1 cellular context compared by ENCODE assay signal in the genomic region with DNA sequence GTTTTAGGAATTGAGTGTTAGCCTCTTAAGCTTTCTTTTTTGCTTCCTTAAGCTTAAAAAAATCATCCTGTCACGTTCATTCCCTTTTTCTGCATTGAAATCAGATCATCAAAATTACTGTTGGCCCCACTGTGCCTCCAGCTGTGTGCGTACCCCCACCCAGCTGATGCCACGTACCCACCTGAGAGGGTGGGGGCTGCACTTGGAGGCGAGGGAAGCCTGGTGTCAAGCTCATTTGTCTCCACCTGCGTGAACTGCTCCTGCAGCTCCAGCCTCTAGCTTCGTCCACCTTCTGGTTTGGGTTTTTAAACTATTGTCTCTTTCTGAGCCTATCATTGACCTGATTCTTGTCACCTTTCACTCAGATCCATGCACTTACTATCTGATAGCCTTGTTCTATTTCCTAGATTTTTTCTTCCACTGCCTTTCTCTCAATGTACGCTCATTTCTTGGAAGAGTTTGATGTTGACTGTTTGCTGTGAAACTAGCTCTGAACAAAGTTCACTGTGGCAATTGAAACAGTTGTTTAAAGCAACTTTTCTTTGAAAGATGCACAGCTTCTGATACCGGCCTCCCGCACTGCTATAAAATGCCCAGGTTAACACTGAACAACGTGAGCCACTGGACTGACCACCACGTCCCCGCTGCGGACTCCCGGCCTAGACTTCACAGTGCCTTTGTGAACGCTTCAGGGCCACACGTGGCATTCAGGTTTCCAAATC.
TF ChIP-seq lines count a peak whose summit lies in the region.

No MANE protein-coding gene starts in this region.

TF ChIP-seq in HepG2, 621 proteins besides CTCF, POLR2A, EP300 and RAD21 (continued from another document):
- TF ChIP-seq, protein P1, sequence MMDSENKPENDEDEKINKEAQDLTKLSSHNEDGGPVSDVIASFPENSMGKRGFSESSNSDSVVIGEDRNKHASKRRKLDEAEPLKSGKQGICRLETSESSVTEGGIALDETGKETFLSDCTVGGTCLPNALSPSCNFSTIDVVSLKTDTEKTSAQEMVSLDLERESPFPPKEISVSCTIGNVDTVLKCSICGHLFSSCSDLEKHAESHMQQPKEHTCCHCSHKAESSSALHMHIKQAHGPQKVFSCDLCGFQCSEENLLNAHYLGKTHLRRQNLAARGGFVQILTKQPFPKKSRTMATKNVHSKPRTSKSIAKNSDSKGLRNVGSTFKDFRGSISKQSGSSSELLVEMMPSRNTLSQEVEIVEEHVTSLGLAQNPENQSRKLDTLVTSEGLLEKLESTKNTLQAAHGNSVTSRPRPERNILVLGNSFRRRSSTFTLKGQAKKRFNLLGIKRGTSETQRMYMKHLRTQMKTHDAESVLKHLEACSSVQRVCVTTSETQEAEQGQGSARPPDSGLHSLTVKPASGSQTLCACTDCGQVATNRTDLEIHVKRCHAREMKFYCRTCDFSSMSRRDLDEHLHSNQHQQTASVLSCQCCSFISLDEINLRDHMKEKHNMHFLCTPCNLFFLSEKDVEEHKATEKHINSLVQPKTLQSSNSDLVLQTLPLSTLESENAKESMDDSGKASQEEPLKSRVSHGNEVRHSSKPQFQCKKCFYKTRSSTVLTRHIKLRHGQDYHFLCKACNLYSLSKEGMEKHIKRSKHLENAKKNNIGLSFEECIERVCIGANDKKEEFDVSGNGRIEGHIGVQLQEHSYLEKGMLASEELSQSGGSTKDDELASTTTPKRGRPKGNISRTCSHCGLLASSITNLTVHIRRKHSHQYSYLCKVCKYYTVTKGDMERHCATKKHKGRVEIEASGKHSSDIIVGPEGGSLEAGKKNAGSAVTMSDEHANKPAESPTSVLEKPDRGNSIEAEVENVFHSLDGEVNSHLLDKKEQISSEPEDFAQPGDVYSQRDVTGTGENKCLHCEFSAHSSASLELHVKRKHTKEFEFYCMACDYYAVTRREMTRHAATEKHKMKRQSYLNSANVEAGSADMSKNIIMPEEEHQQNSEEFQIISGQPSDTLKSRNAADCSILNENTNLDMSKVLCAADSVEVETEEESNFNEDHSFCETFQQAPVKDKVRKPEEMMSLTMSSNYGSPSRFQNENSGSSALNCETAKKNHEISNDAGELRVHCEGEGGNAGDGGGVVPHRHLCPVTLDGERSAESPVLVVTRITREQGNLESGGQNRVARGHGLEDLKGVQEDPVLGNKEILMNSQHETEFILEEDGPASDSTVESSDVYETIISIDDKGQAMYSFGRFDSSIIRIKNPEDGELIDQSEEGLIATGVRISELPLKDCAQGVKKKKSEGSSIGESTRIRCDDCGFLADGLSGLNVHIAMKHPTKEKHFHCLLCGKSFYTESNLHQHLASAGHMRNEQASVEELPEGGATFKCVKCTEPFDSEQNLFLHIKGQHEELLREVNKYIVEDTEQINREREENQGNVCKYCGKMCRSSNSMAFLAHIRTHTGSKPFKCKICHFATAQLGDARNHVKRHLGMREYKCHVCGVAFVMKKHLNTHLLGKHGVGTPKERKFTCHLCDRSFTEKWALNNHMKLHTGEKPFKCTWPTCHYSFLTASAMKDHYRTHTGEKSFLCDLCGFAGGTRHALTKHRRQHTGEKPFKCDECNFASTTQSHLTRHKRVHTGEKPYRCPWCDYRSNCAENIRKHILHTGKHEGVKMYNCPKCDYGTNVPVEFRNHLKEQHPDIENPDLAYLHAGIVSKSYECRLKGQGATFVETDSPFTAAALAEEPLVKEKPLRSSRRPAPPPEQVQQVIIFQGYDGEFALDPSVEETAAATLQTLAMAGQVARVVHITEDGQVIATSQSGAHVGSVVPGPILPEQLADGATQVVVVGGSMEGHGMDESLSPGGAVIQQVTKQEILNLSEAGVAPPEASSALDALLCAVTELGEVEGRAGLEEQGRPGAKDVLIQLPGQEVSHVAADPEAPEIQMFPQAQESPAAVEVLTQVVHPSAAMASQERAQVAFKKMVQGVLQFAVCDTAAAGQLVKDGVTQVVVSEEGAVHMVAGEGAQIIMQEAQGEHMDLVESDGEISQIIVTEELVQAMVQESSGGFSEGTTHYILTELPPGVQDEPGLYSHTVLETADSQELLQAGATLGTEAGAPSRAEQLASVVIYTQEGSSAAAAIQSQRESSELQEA (CRISPR knock-in tag; IDR thresholded peaks at IDR 0.05; ENCODE audit: not compliant biosample characterization): peak; percentile 41
- TF ChIP-seq ZNF781 (CRISPR knock-in tag; IDR thresholded peaks at IDR 0.05; ENCODE audit: borderline replicate concordance, not compliant biosample characterization) (no peak), ZMYM4 (CRISPR knock-in tag; IDR thresholded peaks at IDR 0.05) (0 out of 2 replicates have a peak, but pooled peaks have one; percentile 14), KLF16 (CRISPR knock-in tag; IDR thresholded peaks at IDR 0.05) (0 out of 4 replicates have a peak, but pooled peaks of 1 of the 2 experiments have one; percentile 21), NFIB (CRISPR knock-in tag; IDR thresholded peaks at IDR 0.05; ENCODE audit: borderline replicate concordance) (0 out of 2 replicates have a peak, but pooled peaks have one; percentile 76), HNRNPK (IDR thresholded peaks at IDR 0.05; ENCODE audit: low read depth, low read length, poor library complexity, severe bottlenecking) (no peak), MEIS2 (CRISPR knock-in tag; IDR thresholded peaks at IDR 0.05) (no peak)
- TF ChIP-seq, protein P2, sequence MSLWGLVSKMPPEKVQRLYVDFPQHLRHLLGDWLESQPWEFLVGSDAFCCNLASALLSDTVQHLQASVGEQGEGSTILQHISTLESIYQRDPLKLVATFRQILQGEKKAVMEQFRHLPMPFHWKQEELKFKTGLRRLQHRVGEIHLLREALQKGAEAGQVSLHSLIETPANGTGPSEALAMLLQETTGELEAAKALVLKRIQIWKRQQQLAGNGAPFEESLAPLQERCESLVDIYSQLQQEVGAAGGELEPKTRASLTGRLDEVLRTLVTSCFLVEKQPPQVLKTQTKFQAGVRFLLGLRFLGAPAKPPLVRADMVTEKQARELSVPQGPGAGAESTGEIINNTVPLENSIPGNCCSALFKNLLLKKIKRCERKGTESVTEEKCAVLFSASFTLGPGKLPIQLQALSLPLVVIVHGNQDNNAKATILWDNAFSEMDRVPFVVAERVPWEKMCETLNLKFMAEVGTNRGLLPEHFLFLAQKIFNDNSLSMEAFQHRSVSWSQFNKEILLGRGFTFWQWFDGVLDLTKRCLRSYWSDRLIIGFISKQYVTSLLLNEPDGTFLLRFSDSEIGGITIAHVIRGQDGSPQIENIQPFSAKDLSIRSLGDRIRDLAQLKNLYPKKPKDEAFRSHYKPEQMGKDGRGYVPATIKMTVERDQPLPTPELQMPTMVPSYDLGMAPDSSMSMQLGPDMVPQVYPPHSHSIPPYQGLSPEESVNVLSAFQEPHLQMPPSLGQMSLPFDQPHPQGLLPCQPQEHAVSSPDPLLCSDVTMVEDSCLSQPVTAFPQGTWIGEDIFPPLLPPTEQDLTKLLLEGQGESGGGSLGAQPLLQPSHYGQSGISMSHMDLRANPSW (CRISPR knock-in tag; IDR thresholded peaks at IDR 0.05; ENCODE audit: borderline replicate concordance): no peak
- TF ChIP-seq, protein P3, sequence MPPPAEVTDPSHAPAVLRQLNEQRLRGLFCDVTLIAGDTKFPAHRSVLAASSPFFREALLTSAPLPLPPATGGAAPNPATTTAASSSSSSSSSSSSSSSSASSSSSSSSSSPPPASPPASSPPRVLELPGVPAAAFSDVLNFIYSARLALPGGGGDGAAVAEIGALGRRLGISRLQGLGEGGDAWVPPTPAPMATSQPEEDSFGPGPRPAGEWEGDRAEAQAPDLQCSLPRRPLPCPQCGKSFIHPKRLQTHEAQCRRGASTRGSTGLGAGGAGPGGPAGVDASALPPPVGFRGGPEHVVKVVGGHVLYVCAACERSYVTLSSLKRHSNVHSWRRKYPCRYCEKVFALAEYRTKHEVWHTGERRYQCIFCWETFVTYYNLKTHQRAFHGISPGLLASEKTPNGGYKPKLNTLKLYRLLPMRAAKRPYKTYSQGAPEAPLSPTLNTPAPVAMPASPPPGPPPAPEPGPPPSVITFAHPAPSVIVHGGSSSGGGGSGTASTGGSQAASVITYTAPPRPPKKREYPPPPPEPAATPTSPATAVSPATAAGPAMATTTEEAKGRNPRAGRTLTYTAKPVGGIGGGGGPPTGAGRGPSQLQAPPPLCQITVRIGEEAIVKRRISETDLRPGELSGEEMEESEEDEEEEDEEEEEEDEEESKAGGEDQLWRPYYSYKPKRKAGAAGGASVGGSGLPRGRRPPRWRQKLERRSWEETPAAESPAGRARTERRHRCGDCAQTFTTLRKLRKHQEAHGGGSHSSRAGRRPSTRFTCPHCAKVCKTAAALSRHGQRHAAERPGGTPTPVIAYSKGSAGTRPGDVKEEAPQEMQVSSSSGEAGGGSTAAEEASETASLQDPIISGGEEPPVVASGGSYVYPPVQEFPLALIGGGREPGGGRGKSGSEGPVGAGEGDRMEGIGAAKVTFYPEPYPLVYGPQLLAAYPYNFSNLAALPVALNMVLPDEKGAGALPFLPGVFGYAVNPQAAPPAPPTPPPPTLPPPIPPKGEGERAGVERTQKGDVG (CRISPR knock-in tag; IDR thresholded peaks at IDR 0.05; ENCODE audit: borderline replicate concordance): peak; percentile 2; the same call in 1 of the 2 replicates
- TF ChIP-seq, protein P4, sequence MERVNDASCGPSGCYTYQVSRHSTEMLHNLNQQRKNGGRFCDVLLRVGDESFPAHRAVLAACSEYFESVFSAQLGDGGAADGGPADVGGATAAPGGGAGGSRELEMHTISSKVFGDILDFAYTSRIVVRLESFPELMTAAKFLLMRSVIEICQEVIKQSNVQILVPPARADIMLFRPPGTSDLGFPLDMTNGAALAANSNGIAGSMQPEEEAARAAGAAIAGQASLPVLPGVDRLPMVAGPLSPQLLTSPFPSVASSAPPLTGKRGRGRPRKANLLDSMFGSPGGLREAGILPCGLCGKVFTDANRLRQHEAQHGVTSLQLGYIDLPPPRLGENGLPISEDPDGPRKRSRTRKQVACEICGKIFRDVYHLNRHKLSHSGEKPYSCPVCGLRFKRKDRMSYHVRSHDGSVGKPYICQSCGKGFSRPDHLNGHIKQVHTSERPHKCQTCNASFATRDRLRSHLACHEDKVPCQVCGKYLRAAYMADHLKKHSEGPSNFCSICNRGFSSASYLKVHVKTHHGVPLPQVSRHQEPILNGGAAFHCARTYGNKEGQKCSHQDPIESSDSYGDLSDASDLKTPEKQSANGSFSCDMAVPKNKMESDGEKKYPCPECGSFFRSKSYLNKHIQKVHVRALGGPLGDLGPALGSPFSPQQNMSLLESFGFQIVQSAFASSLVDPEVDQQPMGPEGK (CRISPR knock-in tag; IDR thresholded peaks at IDR 0.05): peak; percentile 18
